In genomic region chr13:94813920-94814500, GRCh38 we compare ENCODE assay signal across 13 cellular contexts.
DNase-seq lines count a peak whose midpoint lies in the region; ATAC-seq and TF ChIP-seq lines count a peak whose summit lies in the region.
"Had no signal": no experiment of that assay in that cellular context is flagged by ENCODE, and none has a peak within 500 bp of the region (broad histone marks: within the 10 kb centered on the region; RNA-seq: fewer than 3 reads in every experiment).

No MANE protein-coding gene starts in this region.

- no peaks in the 10 kb centered on the region for H3K4me1 ChIP-seq in mesendoderm (ENCODE audit: control insufficient read depth, low read depth, low read length)
- H3K4me1 ChIP-seq: SJCRH30, spleen had no signal

- H3K23ac ChIP-seq in mesendoderm (ENCODE audit: low read length), result no peak overlapping the region

- H4K8ac ChIP-seq in mesendoderm (ENCODE audit: low read depth, low read length), result no peak overlapping the region

- no peaks in the 10 kb centered on the region for H3K79me2 ChIP-seq in mesendoderm (ENCODE audit: control insufficient read depth, insufficient read depth, low read length)

- no peaks in the 10 kb centered on the region for H3K79me1 ChIP-seq in mesendoderm (ENCODE audit: low read length)

- H3K4me2 ChIP-seq in mesendoderm (ENCODE audit: low read length), result no peak overlapping the region
- H3K4me2 ChIP-seq: KMS-11 had no signal

- peak; percentile 22 for DNase-seq in GM12865 (ENCODE audit: low read depth)
- DNase-seq in OCI-M2 (lab: John Stamatoyannopoulos, UW; ENCODE audit: unreplicated experiment), result no peak
- DNase-seq in omental fat pad (ENCODE audit: low spot score), result no peak
- DNase-seq in NCI-H446 treated with DMSO at 0.1 percent for 48 hours (lab: John Stamatoyannopoulos, UW), result no peak
- DNase-seq in mesendoderm, result no peak
- DNase-seq: activated CD4-positive, alpha-beta T cell treated with anti-CD3 and anti-CD28 coated beads for 36 hours; NCI-H526; SJCRH30; spleen had no signal

- H2BK5ac ChIP-seq in mesendoderm (ENCODE audit: low read length), result no peak overlapping the region

- ATAC-seq in GM19397 (IDR thresholded peaks at IDR 0.05; ENCODE audit: unreplicated experiment) (peak; percentile 96), HG02798 (IDR thresholded peaks at IDR 0.05; ENCODE audit: poor library complexity, unreplicated experiment) (peak; percentile 84), HG03520 (IDR thresholded peaks at IDR 0.05; ENCODE audit: unreplicated experiment) (peak; percentile 98), omental fat pad (ENCODE audit: low FRiP score) (no peak)
- ATAC-seq: activated CD4-positive, alpha-beta T cell treated with anti-CD3 and anti-CD28 coated beads for 36 hours had no signal

- no peaks in the 10 kb centered on the region for H3K36me3 ChIP-seq in mesendoderm (ENCODE audit: control insufficient read depth, insufficient read depth, low read length)
- H3K36me3 ChIP-seq: SJCRH30, spleen had no signal

- H2BK120ac ChIP-seq in mesendoderm (ENCODE audit: low read depth, low read length), result no peak overlapping the region

- no peak overlapping the region for H3K56ac ChIP-seq in mesendoderm (ENCODE audit: low read length)

- no peak overlapping the region for H3K18ac ChIP-seq in mesendoderm (ENCODE audit: low read length)

- H3K9ac ChIP-seq in mesendoderm (ENCODE audit: low read length), result no peak overlapping the region
- H3K9ac ChIP-seq: KMS-11 had no signal

- H3K27ac ChIP-seq in mesendoderm (ENCODE audit: low read depth, low read length), result no peak overlapping the region
- H3K27ac ChIP-seq: KMS-11, SJCRH30, spleen had no signal

- no peak overlapping the region for H2AK5ac ChIP-seq in mesendoderm (ENCODE audit: low read length)

- no CpG with 5 or more reads among the region's 4 CpGs for WGBS in mesendoderm (ENCODE audit: extremely low coverage, insufficient coverage, low lambda C conversion rate)

- no peak overlapping the region for H2BK15ac ChIP-seq in mesendoderm (replicated peaks; ENCODE audit: low read depth)

- H4K5ac ChIP-seq in mesendoderm (ENCODE audit: low read length), result no peak overlapping the region

- TF ChIP-seq CTCF in GM12865 (IDR thresholded peaks at IDR 0.05; ENCODE audit: insufficient read depth, low read depth, low read length, missing control alignments) (no peak), omental fat pad (IDR thresholded peaks at IDR 0.05) (no peak)

- H3K27me3 ChIP-seq in mesendoderm (ENCODE audit: insufficient read depth, low read length, poor library complexity), result no peaks in the 10 kb centered on the region
- H3K27me3 ChIP-seq: SJCRH30, spleen had no signal

- H3K4me3 ChIP-seq in GM12865 (ENCODE audit: low read depth, low read length), result no peak overlapping the region
- H3K4me3 ChIP-seq in mesendoderm (ENCODE audit: low read length), result no peak overlapping the region
- H3K4me3 ChIP-seq: SJCRH30, spleen had no signal

- no peak overlapping the region for H3K4ac ChIP-seq in mesendoderm (ENCODE audit: low read depth, low read length)
